Comparison of ENCODE assay signal across 9 cellular contexts in genomic region chr2:53859354-53860159, GRCh38. TPM values are rescaled to one million over a fixed set of nuclear protein-coding genes. Genes with fewer than 3 reads are reported as not detected.
DNase-seq lines count a peak whose midpoint lies in the region; ATAC-seq and TF ChIP-seq lines count a peak whose summit lies in the region.
"Had no signal": no experiment of that assay in that cellular context is flagged by ENCODE, and none has a peak within 500 bp of the region (broad histone marks: within the 10 kb centered on the region; RNA-seq: fewer than 3 reads in every experiment).

GPR75 (minus strand) TSS chr2:53859967; CDS start chr2:53854756, 5,211 bp downstream.

- H3K27ac Mint-ChIP-seq in MCF 10A (ENCODE audit: low read depth, unreplicated experiment) (no peak within 1 kb of the TSS), nephron progenitor cell (no peak within 1 kb of the TSS)

- TF ChIP-seq POLR2A in breast epithelium (IDR thresholded peaks at IDR 0.05) = no peak

- DNase-seq in breast epithelium (ENCODE audit: low spot score in 2 of 2) (peak; percentile 41 to 57), MCF 10A (ENCODE audit: unreplicated experiment) (no peak), head of caudate nucleus (peak; percentile 32 to 88 (median 78)), nephron progenitor cell (peak; percentile 6), DMS79 treated with DMSO at 0.1 percent for 48 hours (lab: John Stamatoyannopoulos, UW) (no peak), T-helper 9 cell (no peak), DMS79 (lab: John Stamatoyannopoulos, UW) (no peak)
- DNase-seq: AML-193 had no signal

- H3K4me3 Mint-ChIP-seq in MCF 10A (ENCODE audit: unreplicated experiment) = no peak within 1 kb of the TSS
- H3K4me3 Mint-ChIP-seq in nephron progenitor cell = no peak within 1 kb of the TSS

- H3K36me3 Mint-ChIP-seq in MCF 10A (ENCODE audit: insufficient read depth, unreplicated experiment) (peaks cover 30% of the 10 kb centered on the region), nephron progenitor cell (ENCODE audit: low read depth) (peaks cover 50% of the 10 kb centered on the region)

- H3K27me3 Mint-ChIP-seq in MCF 10A (ENCODE audit: insufficient read depth, unreplicated experiment) (no peaks in the 10 kb centered on the region), nephron progenitor cell (ENCODE audit: low read depth, poor library complexity) (no peaks in the 10 kb centered on the region)

- H3K9me3 Mint-ChIP-seq in MCF 10A (ENCODE audit: unreplicated experiment) (no peaks in the 10 kb centered on the region), nephron progenitor cell (no peaks in the 10 kb centered on the region)

- intact Hi-C loops in breast epithelium (cut with DNase I; ENCODE audit: low total_unique reads) (no loop called here), MCF 10A (cut with micrococcal nuclease) (no loop called here), head of caudate nucleus (cut with DNase I) (no loop called here)

- no TSS peak for BruUV-seq in MCF 10A (replicated peaks; lab: Mats Ljungman, UMichigan)

- H3K4me3 ChIP-seq in breast epithelium = peak within 1 kb of the TSS; percentile 39 to 78 (median 67)

- no peaks in the 10 kb centered on the region for H3K27me3 ChIP-seq in breast epithelium

- no peaks in the 10 kb centered on the region for H3K36me3 ChIP-seq in breast epithelium

- no peaks in the 10 kb centered on the region for H3K9me3 ChIP-seq in breast epithelium

- CTCF ChIA-PET in MCF 10A (lab: Yijun Ruan, JAX) = interaction anchor here (0.6 kb wide), 1 partner anchor 137 kb away, joined by 3 read pairs; no protein-coding TSS in a partner anchor

- no peak for ATAC-seq in GM21576 (IDR thresholded peaks at IDR 0.05; ENCODE audit: unreplicated experiment)

- TF ChIP-seq CTCF in breast epithelium (IDR thresholded peaks at IDR 0.05) (no peak), MCF 10A (IDR thresholded peaks at IDR 0.05; ENCODE audit: unreplicated experiment) (no peak), nephron progenitor cell (IDR thresholded peaks at IDR 0.05) (no peak)

- H3K4me1 Mint-ChIP-seq in MCF 10A (ENCODE audit: insufficient read depth, unreplicated experiment) (no peaks in the 10 kb centered on the region), nephron progenitor cell (peaks cover 9% of the 10 kb centered on the region)

- POLR2A ChIA-PET in MCF 10A (lab: Yijun Ruan, JAX) = no interaction called here

- H3K27ac ChIP-seq in breast epithelium = peak within 1 kb of the TSS; percentile 78 to 88

- no peaks in the 10 kb centered on the region for H3K4me1 ChIP-seq in breast epithelium

RNA-seq across cellular contexts. Expression of gene GPR75, which starts in this region (rescaled TPM):
- total RNA-seq in breast epithelium (10 to 100 TPM in 1 of 3 donors, 1 to 10 TPM in 2; 3.2 to 11.3 (median 4.9) TPM), MCF 10A (2022) (4.0 and 5.2 TPM in 2 replicates)

Comparison
In these comparisons a context has a peak if more than half of its experiments do, and no peak if none do; other contexts are left out.
1. DNase-seq: peak in breast epithelium (2 of 2), head of caudate nucleus (42 of 42) and nephron progenitor cell (single experiment); none in MCF 10A (single experiment), DMS79 treated with DMSO at 0.1 percent for 48 hours (single experiment), T-helper 9 cell (single experiment) and DMS79 (single experiment).